In the genomic region with DNA sequence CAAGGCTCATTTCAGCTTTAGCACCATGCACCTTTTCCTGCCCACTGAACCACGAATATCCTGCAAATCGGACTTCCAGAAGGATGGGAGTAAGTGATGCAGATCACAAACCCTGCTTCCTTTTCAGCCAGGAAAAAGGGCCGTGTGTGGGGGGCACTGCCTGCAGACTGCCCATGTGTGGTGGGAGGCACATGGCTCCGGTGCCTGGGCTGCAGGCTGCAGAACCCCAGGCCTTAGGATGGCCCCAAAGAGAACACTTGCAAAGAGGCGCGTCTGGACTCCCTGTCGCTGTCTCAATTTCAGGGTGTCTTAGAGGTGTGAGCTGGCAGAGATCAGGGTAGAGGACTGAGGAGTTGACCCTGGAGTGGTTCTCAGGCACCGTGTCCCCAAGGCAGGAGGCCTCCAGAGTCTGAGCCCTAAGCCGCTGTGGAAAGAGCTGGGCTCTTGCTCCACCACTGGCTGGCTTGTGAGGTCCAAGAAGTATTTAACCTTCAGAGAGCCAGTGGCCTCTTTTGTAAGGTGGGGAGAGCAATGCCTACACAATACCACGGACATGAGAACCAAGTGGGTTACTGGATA, we compare ENCODE assay signal across 28 cellular contexts.
"Had no signal": no experiment of that assay in that cellular context is flagged by ENCODE, and none has a peak within 500 bp of the region (broad histone marks: within the 10 kb centered on the region; RNA-seq: fewer than 3 reads in every experiment).

No MANE protein-coding gene starts in this region.

- H3K27ac Mint-ChIP-seq: immature natural killer cell; naive thymus-derived CD8-positive, alpha-beta T cell; nephron; stimulated activated naive B cell treated with anti-CD40 and anti-IgM and Interleukin-4, amounts not matched to agents 10 μg/mL and 1 μg/mL and 100 μg/mL, for 72 hours had no signal

- ATAC-seq: left lobe of liver; left ventricle myocardium superior; naive thymus-derived CD8-positive, alpha-beta T cell; pancreas; right cardiac atrium; sciatic nerve; stimulated activated naive B cell treated with anti-CD40 and anti-IgM and Interleukin-4, amounts not matched to agents 10 μg/mL and 1 μg/mL and 100 μg/mL, for 72 hours; stimulated activated naive CD8-positive, alpha-beta T cell treated with anti-CD3 and anti-CD28 coated beads, Interleukin-15, Interleukin-2, amounts not matched to agents 100 U/mL and 50 U/mL, for 24 hours had no signal

- H3K27me3 ChIP-seq: neural progenitor cell, pancreas, stomach, testis, thyroid gland, transverse colon, upper lobe of left lung had no signal

- FAIRE-seq: islet of Langerhans, pancreas had no signal

- DNase-seq: hypothalamus; immature natural killer cell; left ventricle myocardium superior; lower lobe of right lung; mammary epithelial cell; mesenchymal stem cell; naive thymus-derived CD8-positive, alpha-beta T cell; pancreas; retina; right cardiac atrium; stimulated activated CD4-positive, alpha-beta T cell treated with anti-CD3 and anti-CD28 coated beads, Interleukin-12 subunit alpha, Interleukin-12 subunit beta, amount 100 ng/mL, for 4 hours; stimulated activated CD4-positive, alpha-beta T cell treated with anti-CD3 and anti-CD28 coated beads, Interleukin-15, amount 100 ng/mL, for 24 hours; stimulated activated CD4-positive, alpha-beta T cell treated with anti-CD3 and anti-CD28 coated beads, Interleukin-2, amount 100 ng/mL, for 24 hours; stimulated activated CD4-positive, alpha-beta T cell treated with anti-CD3 and anti-CD28 coated beads, Interleukin-4, amount 100 ng/mL, for 1 hour; stimulated activated naive B cell treated with anti-CD40 and anti-IgM and Interleukin-4, amounts not matched to agents 10 μg/mL and 1 μg/mL and 100 μg/mL, for 72 hours; stimulated activated naive CD8-positive, alpha-beta T cell treated with anti-CD3 and anti-CD28 coated beads, Interleukin-15, Interleukin-2, amounts not matched to agents 100 U/mL and 50 U/mL, for 24 hours; stomach; testis; thyroid gland; transverse colon; upper lobe of left lung had no signal

- H3K9me3 ChIP-seq: lower lobe of right lung, pancreas, prostate gland, stomach, testis, thyroid gland, transverse colon, upper lobe of left lung had no signal

- H3K4me3 ChIP-seq: lower lobe of right lung, neural progenitor cell, pancreas, prostate gland, skin epidermis, stomach, testis, thyroid gland, transverse colon, upper lobe of left lung had no signal

- H3K4me2 ChIP-seq: neural progenitor cell had no signal

- H3K4me1 Mint-ChIP-seq: immature natural killer cell; naive thymus-derived CD8-positive, alpha-beta T cell; nephron; stimulated activated naive B cell treated with anti-CD40 and anti-IgM and Interleukin-4, amounts not matched to agents 10 μg/mL and 1 μg/mL and 100 μg/mL, for 72 hours had no signal

- H3K9ac ChIP-seq: neural progenitor cell had no signal

- H3K27ac ChIP-seq: lower lobe of right lung, neural progenitor cell, pancreas, prostate gland, skin epidermis, stomach, testis, thyroid gland, transverse colon, upper lobe of left lung had no signal

- H3K9me3 Mint-ChIP-seq: naive thymus-derived CD8-positive, alpha-beta T cell had no signal

- H3K4me1 ChIP-seq: lower lobe of right lung, neural progenitor cell, pancreas, prostate gland, stomach, testis, transverse colon, upper lobe of left lung had no signal

- H3K4me3 Mint-ChIP-seq: immature natural killer cell; naive thymus-derived CD8-positive, alpha-beta T cell; nephron; neural progenitor cell; stimulated activated naive B cell treated with anti-CD40 and anti-IgM and Interleukin-4, amounts not matched to agents 10 μg/mL and 1 μg/mL and 100 μg/mL, for 72 hours had no signal

- H2AFZ ChIP-seq: neural progenitor cell had no signal

- H3K36me3 Mint-ChIP-seq: immature natural killer cell; naive thymus-derived CD8-positive, alpha-beta T cell; neural progenitor cell; stimulated activated naive B cell treated with anti-CD40 and anti-IgM and Interleukin-4, amounts not matched to agents 10 μg/mL and 1 μg/mL and 100 μg/mL, for 72 hours had no signal

- H3K36me3 ChIP-seq: lower lobe of right lung, neural progenitor cell, pancreas, prostate gland, stomach, thyroid gland, transverse colon, upper lobe of left lung had no signal
